1 cellular context compared by ENCODE assay signal in genomic region chr1:32797456-32797855, GRCh38.
TF ChIP-seq lines count a peak whose summit lies in the region.

No MANE protein-coding gene starts in this region.

TF ChIP-seq in HepG2, 621 proteins besides CTCF, POLR2A, EP300 and RAD21:
- TF ChIP-seq RBAK (CRISPR knock-in tag; IDR thresholded peaks at IDR 0.05) (no peak), MBNL3 (CRISPR knock-in tag; conservative IDR thresholded peaks at IDR 0.05) (no peak), SCMH1 (CRISPR knock-in tag; IDR thresholded peaks at IDR 0.05; ENCODE audit: borderline replicate concordance) (no peak), TP53 (CRISPR knock-in tag; conservative IDR thresholded peaks at IDR 0.05) (no peak), SUZ12 (IDR thresholded peaks at IDR 0.05; ENCODE audit: low read depth, low read length) (no peak), CAMTA2 (CRISPR knock-in tag; IDR thresholded peaks at IDR 0.05; ENCODE audit: borderline replicate concordance) (no peak), SMARCE1 (IDR thresholded peaks at IDR 0.05; ENCODE audit: borderline replicate concordance) (no peak), ZNF598 (CRISPR knock-in tag; IDR thresholded peaks at IDR 0.05; ENCODE audit: borderline replicate concordance) (no peak), SNAPC2 (CRISPR knock-in tag; IDR thresholded peaks at IDR 0.05) (no peak), ZNF879 (CRISPR knock-in tag; IDR thresholded peaks at IDR 0.05) (no peak), HMGA1 (CRISPR knock-in tag; conservative IDR thresholded peaks at IDR 0.05) (no peak)
TF ChIP-seq in HepG2: peak in this region for 0.
